8 cellular contexts compared by ENCODE assay signal in genomic region chr2:96816127-96816835, GRCh38. TPM values are rescaled to one million over a fixed set of nuclear protein-coding genes. Genes with fewer than 3 reads are reported as not detected.
DNase-seq lines count a peak whose midpoint lies in the region; ATAC-seq and TF ChIP-seq lines count a peak whose summit lies in the region.

CNNM3 (plus strand) TSS chr2:96816268; CDS start chr2:96816278, 10 bp downstream.

- peaks cover 7 to 36% of the 10 kb centered on the region in 2 donors for H3K36me3 Mint-ChIP-seq in CD4-positive, alpha-beta memory T cell
- peaks cover 42% of the 10 kb centered on the region for H3K36me3 Mint-ChIP-seq in dendritic cell treated with granulocyte-macrophage colony-stimulating factor and Interleukin-4, amounts not matched to agents 40 ng/mL and 50 ng/mL, for 4 days (ENCODE audit: low read depth)

- peaks cover 9% of the 10 kb centered on the region for H3K36me3 ChIP-seq in CD4-positive, alpha-beta memory T cell (ENCODE audit: insufficient read depth, low read length)
- H3K36me3 ChIP-seq in right lobe of liver, result no peaks in the 10 kb centered on the region

- H3K27ac Mint-ChIP-seq in CD4-positive, alpha-beta memory T cell, result peak within 1 kb of the TSS; percentile 74 to 96 (median 93)
- peak within 1 kb of the TSS; percentile 81 for H3K27ac Mint-ChIP-seq in dendritic cell treated with granulocyte-macrophage colony-stimulating factor and Interleukin-4, amounts not matched to agents 40 ng/mL and 50 ng/mL, for 4 days

- H3K4me1 Mint-ChIP-seq in CD4-positive, alpha-beta memory T cell, result peaks cover 50 to 76% (median 61%) of the 10 kb centered on the region in 4 donors
- H3K4me1 Mint-ChIP-seq in dendritic cell treated with granulocyte-macrophage colony-stimulating factor and Interleukin-4, amounts not matched to agents 40 ng/mL and 50 ng/mL, for 4 days (ENCODE audit: low read depth), result peaks cover 48% of the 10 kb centered on the region

- H3K4me3 Mint-ChIP-seq in CD4-positive, alpha-beta memory T cell, result peak within 1 kb of the TSS; percentile 93 to 97 (median 95)
- peak within 1 kb of the TSS; percentile 81 for H3K4me3 Mint-ChIP-seq in dendritic cell treated with granulocyte-macrophage colony-stimulating factor and Interleukin-4, amounts not matched to agents 40 ng/mL and 50 ng/mL, for 4 days

- ATAC-seq in GM19438 (IDR thresholded peaks at IDR 0.05; ENCODE audit: low read depth, unreplicated experiment) (peak; percentile 88), HG03571 (IDR thresholded peaks at IDR 0.05; ENCODE audit: unreplicated experiment) (peak; percentile 82), right lobe of liver (peak; percentile 80 to 92 (median 84))

- intact Hi-C loops in CD4-positive, alpha-beta memory T cell (cut with micrococcal nuclease), result loop anchor here (1.0 to 5.0 kb wide), 9 partner anchors 10 to 296 kb away; partner anchors contain the start of genes ANKRD36, ANKRD39, CNNM4 and LMAN2L
- intact Hi-C loops in dendritic cell treated with granulocyte-macrophage colony-stimulating factor and Interleukin-4, amounts not matched to agents 40 ng/mL and 50 ng/mL, for 4 days (cut with micrococcal nuclease), result loop anchor here (5.0 kb wide), 1 partner anchor 54 kb away; the partner anchor contains the start of gene CNNM4
- intact Hi-C loops in right lobe of liver (cut with DNase I), result loop anchor here (5.0 to 10.0 kb wide), 2 partner anchors 46 to 49 kb away; no protein-coding TSS in a partner anchor

- peak within 1 kb of the TSS; percentile 77 for H3K27ac ChIP-seq in CD4-positive, alpha-beta memory T cell (ENCODE audit: low read depth, low read length)
- H3K27ac ChIP-seq in right lobe of liver, result peak within 1 kb of the TSS; percentile 88 to 94 (median 93)

- WGBS in right lobe of liver (ENCODE audit: insufficient coverage, low coverage, low lambda C conversion rate, missing lambda C conversion rate), result under 1% methylated on average over 17 of the region's 103 CpGs

- H3K4me3 ChIP-seq in CD4-positive, alpha-beta memory T cell (ENCODE audit: low read length in 2 of 2), result peak within 1 kb of the TSS; percentile 82 to 83
- peak within 1 kb of the TSS; percentile 76 to 93 (median 91) for H3K4me3 ChIP-seq in right lobe of liver

- no peaks in the 10 kb centered on the region for H3K27me3 ChIP-seq in CD4-positive, alpha-beta memory T cell (ENCODE audit: insufficient read depth, low read length)
- H3K27me3 ChIP-seq in right lobe of liver, result no peaks in the 10 kb centered on the region

- no peaks in the 10 kb centered on the region for H3K9me3 Mint-ChIP-seq in CD4-positive, alpha-beta memory T cell
- no peaks in the 10 kb centered on the region for H3K9me3 Mint-ChIP-seq in dendritic cell treated with granulocyte-macrophage colony-stimulating factor and Interleukin-4, amounts not matched to agents 40 ng/mL and 50 ng/mL, for 4 days

- peak; percentile 67 to 77 (median 69) for TF ChIP-seq CTCF in right lobe of liver (IDR thresholded peaks at IDR 0.05)

- peak; percentile 93 to 97 (median 94) for DNase-seq in CD4-positive, alpha-beta memory T cell
- peak; percentile 63 for DNase-seq in NCI-H748 treated with DMSO at 0.1 percent for 48 hours (lab: John Stamatoyannopoulos, UW)
- DNase-seq in activated CD4-positive, alpha-beta T cell treated with anti-CD3 and anti-CD28 coated beads, Interleukin-2, amount 50 U/mL, for 24 hours (ENCODE audit: low read depth in 1 of 2, low spot score in 1 of 2), result peak; percentile 89 to 96
- DNase-seq in right lobe of liver, result peak; percentile 99
- DNase-seq in stimulated activated CD4-positive, alpha-beta T cell treated with anti-CD3 and anti-CD28 coated beads, Interleukin-4, amount 100 ng/mL, for 24 hours, result peak; percentile 96

- POLR2A ChIA-PET in CD4-positive, alpha-beta memory T cell (lab: Charles Lee; ENCODE audit: partially characterized antibody), result interaction anchor here (0.6 to 7.6 kb wide), 30 partner anchors 10 to 671 kb away, joined by 3 to 104 read pairs (median 4); partner anchors contain the start of genes ANKRD36, ANKRD39, ARID5A and CNNM4

- H3K4me1 ChIP-seq in CD4-positive, alpha-beta memory T cell (ENCODE audit: insufficient read depth, low read length), result peaks cover 57% of the 10 kb centered on the region
- H3K4me1 ChIP-seq in right lobe of liver, result peaks cover 0 to 43% (median 16%) of the 10 kb centered on the region in 4 donors

- TF ChIP-seq POLR2A in right lobe of liver (IDR thresholded peaks at IDR 0.05), result peak; percentile 71

- no peaks in the 10 kb centered on the region for H3K9me3 ChIP-seq in CD4-positive, alpha-beta memory T cell (ENCODE audit: control insufficient read depth in 1 of 2, low read length in 2 of 2)
- H3K9me3 ChIP-seq in right lobe of liver, result no peaks in the 10 kb centered on the region

- no peaks in the 10 kb centered on the region for H3K27me3 Mint-ChIP-seq in CD4-positive, alpha-beta memory T cell
- H3K27me3 Mint-ChIP-seq in dendritic cell treated with granulocyte-macrophage colony-stimulating factor and Interleukin-4, amounts not matched to agents 40 ng/mL and 50 ng/mL, for 4 days, result peaks cover 4% of the 10 kb centered on the region

- CTCF ChIA-PET in CD4-positive, alpha-beta memory T cell (lab: Charles Lee; ENCODE audit: partially characterized antibody), result interaction anchor here (0.8 to 6.8 kb wide), 9 partner anchors 9 to 143 kb away, joined by 3 to 32 read pairs (median 6); partner anchors contain the start of gene ANKRD39

RNA-seq across cellular contexts. Expression of gene CNNM3, which starts in this region (rescaled TPM):
- 10 to 100 TPM; 55.1 to 57.4 TPM for total RNA-seq in CD4-positive, alpha-beta memory T cell
- 10 to 100 TPM in 1 of 2 donors, 1 to 10 TPM in 1; 3.7 to 13.2 TPM for polyA plus RNA-seq in CD4-positive, alpha-beta memory T cell
- 10 to 100 TPM; 11.5 to 37.6 (median 21.6) TPM for total RNA-seq in right lobe of liver

Comparison
In these comparisons a context has a peak if more than half of its experiments do, and no peak if none do; other contexts are left out.
1. Peak in every context shown above with its lines: DNase-seq, ATAC-seq, H3K4me3 ChIP-seq and H3K27ac ChIP-seq.